17 cellular contexts compared by ENCODE assay signal in the genomic region with DNA sequence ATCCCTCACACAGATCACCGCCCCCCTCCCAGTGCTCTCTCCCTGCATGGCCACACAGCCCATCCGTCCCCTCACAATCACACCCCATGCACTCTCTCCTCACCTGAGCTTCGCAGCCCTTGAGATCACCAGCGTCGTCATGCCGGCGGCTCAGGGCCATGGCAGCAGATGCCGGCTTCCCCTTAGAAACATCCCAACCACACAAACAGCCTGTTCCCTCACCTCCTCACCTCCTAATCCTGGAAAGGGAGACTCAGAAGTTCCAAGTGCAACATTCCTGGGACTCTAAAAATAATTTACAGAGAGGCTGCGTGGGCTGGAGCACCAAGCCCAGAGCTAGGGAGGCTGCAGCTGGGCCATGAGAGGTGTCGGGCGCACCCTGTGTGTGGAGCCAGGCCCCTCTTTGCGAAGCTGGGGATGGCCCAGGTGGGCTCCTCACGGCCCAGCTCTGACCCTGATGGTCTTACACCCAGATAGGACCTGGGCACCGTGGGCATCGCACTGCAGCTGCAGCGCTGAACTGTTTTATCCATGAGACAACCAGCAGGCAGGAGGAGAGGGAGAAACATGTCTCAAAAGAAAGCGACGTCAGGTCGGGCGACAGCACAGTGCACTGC.
DNase-seq lines count a peak whose midpoint lies in the region; ATAC-seq and TF ChIP-seq lines count a peak whose summit lies in the region.
"Had no signal": no experiment of that assay in that cellular context is flagged by ENCODE, and none has a peak within 500 bp of the region (broad histone marks: within the 10 kb centered on the region; RNA-seq: fewer than 3 reads in every experiment).

No MANE protein-coding gene starts in this region.

- intact Hi-C loops in right cardiac atrium (cut with DNase I) (no loop called here), posterior vena cava (cut with DNase I) (no loop called here), aorta (cut with DNase I) (loop anchor here in 1 of 2 donors (10.0 kb wide), 1 partner anchor 129 kb away; the partner anchor contains the start of gene DLL1)
- intact Hi-C loops in activated T-helper 2 cell treated with anti-CD3 and anti-CD28 coated beads, Interferon-gamma antibody, Interleukin-2, Interleukin-4, amounts not matched to agents 10 μg/mL and 5 μg/mL and 100 μg/mL, durations not matched to agents 14 hours and 24 hours and 36 hours (cut with micrococcal nuclease), result no loop called here

- H3K4me1 ChIP-seq in right cardiac atrium (ENCODE audit: control insufficient read depth, insufficient read depth, low read length) (peaks cover 4% of the 10 kb centered on the region), aorta (ENCODE audit: control insufficient read depth in 1 of 2, insufficient read depth in 2 of 2, low read length in 2 of 2) (peaks cover 0 to 3% of the 10 kb centered on the region in 2 donors)
- H3K4me1 ChIP-seq: BE2C had no signal

- ATAC-seq in stimulated activated naive CD8-positive, alpha-beta T cell treated with anti-CD3 and anti-CD28 coated beads, Interleukin-15, amount 100 ng/mL, for 72 hours, result peak; percentile 40
- ATAC-seq in stimulated activated naive CD8-positive, alpha-beta T cell treated with anti-CD3 and anti-CD28 coated beads, Interleukin-15, Interleukin-2, amounts not matched to agents 100 U/mL and 50 U/mL, for 24 hours, result no peak
- ATAC-seq in right cardiac atrium, result peak; percentile 58 to 79
- peak; percentile 75 for ATAC-seq in aorta (ENCODE audit: low FRiP score)
- ATAC-seq: left colon had no signal

- no peaks in the 10 kb centered on the region for H3K36me3 Mint-ChIP-seq in activated T-helper 2 cell treated with anti-CD3 and anti-CD28 coated beads, Interferon-gamma antibody, Interleukin-2, Interleukin-4, amounts not matched to agents 10 μg/mL and 5 μg/mL and 100 μg/mL, durations not matched to agents 14 hours and 24 hours and 36 hours (ENCODE audit: low read depth)
- H3K36me3 Mint-ChIP-seq: activated naive CD4-positive, alpha-beta T cell treated with anti-CD3 and anti-CD28 coated beads, Interleukin-2, amount 50 U/mL, for 24 hours; mesothelial cell of epicardium had no signal

- no peaks in the 10 kb centered on the region for H3K27me3 ChIP-seq in right cardiac atrium (ENCODE audit: control insufficient read depth, insufficient read depth)
- no peaks in the 10 kb centered on the region for H3K27me3 ChIP-seq in aorta (ENCODE audit: control insufficient read depth in 1 of 2, insufficient read depth in 2 of 2, low read length in 1 of 2)
- no peaks in the 10 kb centered on the region for H3K27me3 ChIP-seq in WERI-Rb-1 (ENCODE audit: insufficient read depth, low read depth, severe bottlenecking)
- H3K27me3 ChIP-seq: BE2C had no signal

- no peak for TF ChIP-seq CTCF in GM13976 (IDR thresholded peaks at IDR 0.05; ENCODE audit: borderline replicate concordance, control extremely low read depth, extremely low read depth, insufficient read depth, missing control alignments)
- no peak for TF ChIP-seq CTCF in WERI-Rb-1 (IDR thresholded peaks at IDR 0.05; ENCODE audit: low read depth, low read length)

- H3K9me3 ChIP-seq in right cardiac atrium (ENCODE audit: control insufficient read depth, low read length) (no peaks in the 10 kb centered on the region), aorta (ENCODE audit: control insufficient read depth, low read length) (no peaks in the 10 kb centered on the region), WERI-Rb-1 (ENCODE audit: severe bottlenecking) (peaks cover 7% of the 10 kb centered on the region)
- H3K9me3 ChIP-seq: BE2C had no signal

- no peak for DNase-seq in stimulated activated naive CD8-positive, alpha-beta T cell treated with anti-CD3 and anti-CD28 coated beads, Interleukin-15, amount 100 ng/mL, for 72 hours
- no peak for DNase-seq in stimulated activated naive CD8-positive, alpha-beta T cell treated with anti-CD3 and anti-CD28 coated beads, Interleukin-15, Interleukin-2, amounts not matched to agents 100 U/mL and 50 U/mL, for 24 hours
- peak in 2 of 3 donors; percentile 44 to 53 for DNase-seq in right cardiac atrium
- peak; percentile 66 for DNase-seq in posterior vena cava (ENCODE audit: low spot score)
- peak; percentile 62 to 84 for DNase-seq in aorta
- no peak for DNase-seq in GM13976 (ENCODE audit: low spot score)
- DNase-seq in WERI-Rb-1, result no peak
- no peak for DNase-seq in activated T-helper 2 cell treated with anti-CD3 and anti-CD28 coated beads, Interferon-gamma antibody, Interleukin-2, Interleukin-4, amounts not matched to agents 10 μg/mL and 5 μg/mL and 100 μg/mL, durations not matched to agents 14 hours and 24 hours and 36 hours (ENCODE audit: low spot score)
- DNase-seq: activated CD4-positive, CD25-positive, alpha-beta regulatory T cell treated with anti-CD3 and anti-CD28 coated beads, Interleukin-2, amount 50 U/mL, for 72 hours; activated T-cell treated with anti-CD3 and anti-CD28 coated beads, Interleukin-2, amount 50 U/mL, for 48 hours; BE2C; Karpas-422; left colon; MV-4-11; NCI-H187 had no signal

- H3K4me1 Mint-ChIP-seq in stimulated activated naive CD8-positive, alpha-beta T cell treated with anti-CD3 and anti-CD28 coated beads, Interleukin-15, amount 100 ng/mL, for 72 hours, result peaks cover 14% of the 10 kb centered on the region
- H3K4me1 Mint-ChIP-seq in activated T-helper 2 cell treated with anti-CD3 and anti-CD28 coated beads, Interferon-gamma antibody, Interleukin-2, Interleukin-4, amounts not matched to agents 10 μg/mL and 5 μg/mL and 100 μg/mL, durations not matched to agents 14 hours and 24 hours and 36 hours (ENCODE audit: low read depth), result no peaks in the 10 kb centered on the region
- H3K4me1 Mint-ChIP-seq: mesothelial cell of epicardium had no signal

- no peak overlapping the region for H3K4me3 ChIP-seq in right cardiac atrium (ENCODE audit: low read length)
- H3K4me3 ChIP-seq in aorta (ENCODE audit: low read length in 2 of 2), result no peak overlapping the region
- H3K4me3 ChIP-seq in WERI-Rb-1 (ENCODE audit: low read depth, low read length), result no peak overlapping the region

- H3K27ac ChIP-seq in right cardiac atrium (ENCODE audit: low read length), result peak overlapping the region; percentile 71
- H3K27ac ChIP-seq in aorta (ENCODE audit: low read depth in 1 of 2, low read length in 2 of 2), result peak overlapping the region in 1 of 2 donors; percentile 83
- H3K27ac ChIP-seq in WERI-Rb-1, result no peak overlapping the region

- H3K27ac Mint-ChIP-seq in stimulated activated naive CD8-positive, alpha-beta T cell treated with anti-CD3 and anti-CD28 coated beads, Interleukin-15, amount 100 ng/mL, for 72 hours, result peak overlapping the region in 1 of 2 donors; percentile 86
- no peak overlapping the region for H3K27ac Mint-ChIP-seq in activated T-helper 2 cell treated with anti-CD3 and anti-CD28 coated beads, Interferon-gamma antibody, Interleukin-2, Interleukin-4, amounts not matched to agents 10 μg/mL and 5 μg/mL and 100 μg/mL, durations not matched to agents 14 hours and 24 hours and 36 hours
- H3K27ac Mint-ChIP-seq: activated naive CD4-positive, alpha-beta T cell treated with anti-CD3 and anti-CD28 coated beads, Interleukin-2, amount 50 U/mL, for 24 hours; mesothelial cell of epicardium had no signal

- in situ Hi-C loops in GM13976 (cut with MboI; ENCODE audit: low sequenced_read_pairs, unreplicated experiment), result no loop called here

- H3K4me3 Mint-ChIP-seq in stimulated activated naive CD8-positive, alpha-beta T cell treated with anti-CD3 and anti-CD28 coated beads, Interleukin-15, amount 100 ng/mL, for 72 hours, result no peak overlapping the region
- no peak overlapping the region for H3K4me3 Mint-ChIP-seq in activated T-helper 2 cell treated with anti-CD3 and anti-CD28 coated beads, Interferon-gamma antibody, Interleukin-2, Interleukin-4, amounts not matched to agents 10 μg/mL and 5 μg/mL and 100 μg/mL, durations not matched to agents 14 hours and 24 hours and 36 hours (ENCODE audit: low read depth)
- H3K4me3 Mint-ChIP-seq: activated naive CD4-positive, alpha-beta T cell treated with anti-CD3 and anti-CD28 coated beads, Interleukin-2, amount 50 U/mL, for 24 hours; mesothelial cell of epicardium had no signal

- H3K27me3 Mint-ChIP-seq in stimulated activated naive CD8-positive, alpha-beta T cell treated with anti-CD3 and anti-CD28 coated beads, Interleukin-15, amount 100 ng/mL, for 72 hours, result peaks cover 2% of the 10 kb centered on the region
- no peaks in the 10 kb centered on the region for H3K27me3 Mint-ChIP-seq in activated T-helper 2 cell treated with anti-CD3 and anti-CD28 coated beads, Interferon-gamma antibody, Interleukin-2, Interleukin-4, amounts not matched to agents 10 μg/mL and 5 μg/mL and 100 μg/mL, durations not matched to agents 14 hours and 24 hours and 36 hours (ENCODE audit: low read depth)

- 52% methylated on average over 20 of the region's 20 CpGs for WGBS in right cardiac atrium
- 24 to 27% methylated on average over 20 of the region's 20 CpGs for WGBS in aorta, 2 donors

- H3K36me3 ChIP-seq in aorta (ENCODE audit: control insufficient read depth in 1 of 2, insufficient read depth in 2 of 2, low read length in 1 of 2) (no peaks in the 10 kb centered on the region), WERI-Rb-1 (no peaks in the 10 kb centered on the region)
- H3K36me3 ChIP-seq: BE2C had no signal

- H3K9me3 Mint-ChIP-seq in stimulated activated naive CD8-positive, alpha-beta T cell treated with anti-CD3 and anti-CD28 coated beads, Interleukin-15, amount 100 ng/mL, for 72 hours, result peaks cover 17 to 20% of the 10 kb centered on the region in 2 donors
- H3K9me3 Mint-ChIP-seq in activated T-helper 2 cell treated with anti-CD3 and anti-CD28 coated beads, Interferon-gamma antibody, Interleukin-2, Interleukin-4, amounts not matched to agents 10 μg/mL and 5 μg/mL and 100 μg/mL, durations not matched to agents 14 hours and 24 hours and 36 hours, result peaks cover 8% of the 10 kb centered on the region
- H3K9me3 Mint-ChIP-seq: activated naive CD4-positive, alpha-beta T cell treated with anti-CD3 and anti-CD28 coated beads, Interleukin-2, amount 50 U/mL, for 24 hours had no signal

Comparison
In these comparisons a context has a peak if more than half of its experiments do, and no peak if none do; other contexts are left out.
1. DNase-seq: peak in right cardiac atrium (2 of 3), posterior vena cava (single experiment) and aorta (2 of 2); none in stimulated activated naive CD8-positive, alpha-beta T cell treated with anti-CD3 and anti-CD28 coated beads, Interleukin-15, amount 100 ng/mL, for 72 hours (0 of 2), stimulated activated naive CD8-positive, alpha-beta T cell treated with anti-CD3 and anti-CD28 coated beads, Interleukin-15, Interleukin-2, amounts not matched to agents 100 U/mL and 50 U/mL, for 24 hours (single experiment), GM13976 (single experiment), WERI-Rb-1 (single experiment) and activated T-helper 2 cell treated with anti-CD3 and anti-CD28 coated beads, Interferon-gamma antibody, Interleukin-2, Interleukin-4, amounts not matched to agents 10 μg/mL and 5 μg/mL and 100 μg/mL, durations not matched to agents 14 hours and 24 hours and 36 hours (single experiment).